Comparison of ENCODE assay signal across 17 cellular contexts in the genomic region with DNA sequence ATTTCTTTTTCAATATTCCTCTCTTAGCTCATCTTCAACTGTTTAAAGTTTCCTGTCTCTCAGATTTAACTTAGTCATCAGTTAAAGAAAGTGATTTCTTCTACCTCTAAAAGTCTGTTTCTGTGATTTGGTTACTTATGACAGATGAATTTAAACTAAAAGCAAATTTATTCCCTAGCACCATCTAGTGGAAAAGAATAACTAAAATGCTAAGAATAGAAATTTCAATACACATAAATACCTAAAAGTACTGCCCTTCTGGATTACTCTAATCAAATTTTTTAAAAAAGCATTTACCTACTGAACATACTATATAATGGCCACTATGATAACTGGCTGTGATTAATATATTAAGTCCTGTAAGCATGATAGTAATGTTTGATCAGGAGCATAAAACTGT. TPM values are rescaled to one million over a fixed set of nuclear protein-coding genes. Genes with fewer than 3 reads are reported as not detected.
DNase-seq lines count a peak whose midpoint lies in the region; ATAC-seq and TF ChIP-seq lines count a peak whose summit lies in the region.
"Had no signal": no experiment of that assay in that cellular context is flagged by ENCODE, and none has a peak within 500 bp of the region (broad histone marks: within the 10 kb centered on the region; RNA-seq: fewer than 3 reads in every experiment).

No MANE protein-coding gene starts in this region.

- H3K36me3 ChIP-seq in CD8-positive, alpha-beta T cell (ENCODE audit: insufficient read depth, low read length): peaks cover 3% of the 10 kb centered on the region
- H3K36me3 ChIP-seq in IMR-90 (ENCODE audit: control insufficient read depth, insufficient read depth, low read length): peaks cover 12% of the 10 kb centered on the region; the same call in 1 of the 2 replicates

- intact Hi-C loops in CD8-positive, alpha-beta T cell (cut with DNase I, micrococcal nuclease): loop anchor here in 1 of 2 experiments (5.0 kb wide), 1 partner anchor 977 kb away; no protein-coding TSS in a partner anchor
- intact Hi-C loops in IMR-90 (cut with micrococcal nuclease): loop anchor here (10.0 kb wide), 1 partner anchor 850 kb away; a partner anchor contains a TSS

- H3K18ac ChIP-seq in IMR-90 (ENCODE audit: low read depth, low read length): no peak overlapping the region

- no peak overlapping the region for H2BK120ac ChIP-seq in IMR-90 (ENCODE audit: low read depth, low read length)

- H4K20me1 ChIP-seq in IMR-90 (ENCODE audit: insufficient read depth, low read length): no peaks in the 10 kb centered on the region

- no peak overlapping the region for H3K4me2 ChIP-seq in IMR-90 (ENCODE audit: low read depth, low read length)

- H3K79me1 ChIP-seq in IMR-90 (ENCODE audit: low read depth in 1 of 2, low read length in 2 of 2): peaks cover 0 to 4% of the 10 kb centered on the region in 2 experiments; a peak in 1 of 4 replicates

- H2AK9ac ChIP-seq in IMR-90 (replicated peaks; ENCODE audit: low read depth, low read length, poor library complexity): no peak overlapping the region

- H3K9me3 ChIP-seq in CD8-positive, alpha-beta T cell (ENCODE audit: low read length): no peaks in the 10 kb centered on the region
- no peaks in the 10 kb centered on the region for H3K9me3 ChIP-seq in IMR-90 (ENCODE audit: control insufficient read depth, insufficient read depth, low read length)
- H3K9me3 ChIP-seq: gastroesophageal sphincter, thoracic aorta had no signal

- H4K5ac ChIP-seq in IMR-90 (ENCODE audit: low read depth, low read length): no peak overlapping the region

- H3K4me3 Mint-ChIP-seq in CD8-positive, alpha-beta T cell: no peak overlapping the region
- H3K4me3 Mint-ChIP-seq: activated CD4-positive, alpha-beta memory T cell treated with anti-CD3 and anti-CD28 coated beads, Interleukin-2, amount 10 ng/mL, durations not matched to agents 7 days and 5 days; activated naive CD4-positive, alpha-beta T cell treated with anti-CD3 and anti-CD28 coated beads for 36 hours; neural crest cell; T-helper 2 cell treated with Interferon-gamma antibody and Interleukin-4, amounts not matched to agents 5 μg/mL and 100 μg/mL, for 36 hours had no signal

- TF ChIP-seq RAD21 in IMR-90 (IDR thresholded peaks at IDR 0.05; ENCODE audit: low read length): no peak

- no peak overlapping the region for H3K27ac Mint-ChIP-seq in CD8-positive, alpha-beta T cell
- H3K27ac Mint-ChIP-seq: activated CD4-positive, alpha-beta memory T cell treated with anti-CD3 and anti-CD28 coated beads, Interleukin-2, amount 10 ng/mL, durations not matched to agents 7 days and 5 days; activated naive CD4-positive, alpha-beta T cell treated with anti-CD3 and anti-CD28 coated beads for 36 hours; T-helper 2 cell treated with Interferon-gamma antibody and Interleukin-4, amounts not matched to agents 5 μg/mL and 100 μg/mL, for 36 hours had no signal

- H4K8ac ChIP-seq in IMR-90 (ENCODE audit: low read depth in 2 of 2, low read length in 2 of 2): no peak overlapping the region

- H3K56ac ChIP-seq in IMR-90 (ENCODE audit: extremely low read depth, insufficient read depth, low read length): no peak overlapping the region

- no TSS peak for BruUV-seq in IMR-90 (replicated peaks; lab: Mats Ljungman, UMichigan)

- H3K4ac ChIP-seq in IMR-90 (ENCODE audit: low read depth, low read length): no peak overlapping the region

- H4K91ac ChIP-seq in IMR-90 (ENCODE audit: insufficient read depth, low read depth, low read length): no peak overlapping the region

- H3K9me3 Mint-ChIP-seq in CD8-positive, alpha-beta T cell: no peaks in the 10 kb centered on the region
- H3K9me3 Mint-ChIP-seq: activated CD4-positive, alpha-beta memory T cell treated with anti-CD3 and anti-CD28 coated beads, Interleukin-2, amount 10 ng/mL, durations not matched to agents 7 days and 5 days; activated naive CD4-positive, alpha-beta T cell treated with anti-CD3 and anti-CD28 coated beads for 36 hours; neural crest cell; T-helper 2 cell treated with Interferon-gamma antibody and Interleukin-4, amounts not matched to agents 5 μg/mL and 100 μg/mL, for 36 hours had no signal

- TF ChIP-seq POLR2A in IMR-90 (IDR thresholded peaks at IDR 0.05; ENCODE audit: low read depth, low read length) (no peak), erythroblast (IDR thresholded peaks at IDR 0.05; ENCODE audit: low read length) (no peak)

- H3K9ac ChIP-seq in IMR-90 (ENCODE audit: low read depth, low read length): no peak overlapping the region

- no peak overlapping the region for H2BK20ac ChIP-seq in IMR-90 (ENCODE audit: low read depth, low read length)

- no peak overlapping the region for H3K23ac ChIP-seq in IMR-90 (ENCODE audit: low read depth, low read length)

- peaks cover 7% of the 10 kb centered on the region for H3K4me1 ChIP-seq in CD8-positive, alpha-beta T cell (ENCODE audit: insufficient read depth, low read length)
- H3K4me1 ChIP-seq in IMR-90 (ENCODE audit: control insufficient read depth, insufficient read depth, low read length): no peaks in the 10 kb centered on the region
- H3K4me1 ChIP-seq: gastroesophageal sphincter had no signal

- H3K27me3 Mint-ChIP-seq in CD8-positive, alpha-beta T cell (ENCODE audit: low read depth): no peaks in the 10 kb centered on the region
- H3K27me3 Mint-ChIP-seq: activated CD4-positive, alpha-beta memory T cell treated with anti-CD3 and anti-CD28 coated beads, Interleukin-2, amount 10 ng/mL, durations not matched to agents 7 days and 5 days had no signal

- POLR2A ChIA-PET in CD8-positive, alpha-beta T cell (lab: Charles Lee): interaction anchor here (1.4 kb wide), 1 partner anchor 622 kb away, joined by 5 read pairs; no protein-coding TSS in a partner anchor
- POLR2A ChIA-PET in IMR-90 (lab: Charles Lee; ENCODE audit: unreplicated experiment): no interaction called here

- CTCF ChIA-PET in CD8-positive, alpha-beta T cell (lab: Charles Lee): interaction anchor here (1.0 kb wide), 1 partner anchor 623 kb away, joined by 4 read pairs; no protein-coding TSS in a partner anchor
- CTCF ChIA-PET in IMR-90 (lab: Yijun Ruan, JAX): no interaction called here

- no peak overlapping the region for H2AFZ ChIP-seq in IMR-90 (replicated peaks; ENCODE audit: low read length, poor library complexity)

- H3K36me3 Mint-ChIP-seq in CD8-positive, alpha-beta T cell: peaks cover 37% of the 10 kb centered on the region

- H3K4me1 Mint-ChIP-seq in CD8-positive, alpha-beta T cell (ENCODE audit: low read depth): peaks cover 12% of the 10 kb centered on the region
- H3K4me1 Mint-ChIP-seq: neural crest cell had no signal

- no peak overlapping the region for H3K27ac ChIP-seq in CD8-positive, alpha-beta T cell (ENCODE audit: low read depth, low read length)
- no peak overlapping the region for H3K27ac ChIP-seq in IMR-90 (ENCODE audit: insufficient read depth, low read length)
- H3K27ac ChIP-seq: gastroesophageal sphincter, thoracic aorta had no signal

- no peak overlapping the region for H3K4me3 ChIP-seq in CD8-positive, alpha-beta T cell (ENCODE audit: low read depth, low read length)
- no peak overlapping the region for H3K4me3 ChIP-seq in IMR-90 (ENCODE audit: insufficient read depth, low read depth, low read length)
- H3K4me3 ChIP-seq in astrocyte of the spinal cord (ENCODE audit: low read depth, low read length): no peak overlapping the region
- H3K4me3 ChIP-seq: gastroesophageal sphincter, thoracic aorta had no signal

- H3K9me1 ChIP-seq in IMR-90 (ENCODE audit: insufficient read depth, low read length): no peaks in the 10 kb centered on the region

- no peak overlapping the region for H2BK5ac ChIP-seq in IMR-90 (ENCODE audit: low read depth, low read length, poor library complexity, severe bottlenecking)

- no peak overlapping the region for H2AK5ac ChIP-seq in IMR-90 (ENCODE audit: low read depth, low read length)

- no peak overlapping the region for H2BK15ac ChIP-seq in IMR-90 (ENCODE audit: low read depth, low read length)

- dilution Hi-C loops in IMR-90 (cut with HindIII; ENCODE audit: low sequenced_read_pairs, unreplicated experiment): no loop called here

- peak; percentile 42 for TF ChIP-seq CTCF in CD8-positive, alpha-beta T cell (IDR thresholded peaks at IDR 0.05)
- TF ChIP-seq CTCF in IMR-90 (conservative IDR thresholded peaks at IDR 0.05; ENCODE audit: low read depth, low read length) (peak; percentile 27; the same call in 1 of the 2 replicates), astrocyte of the spinal cord (IDR thresholded peaks at IDR 0.05; ENCODE audit: low read depth, low read length) (peak; percentile 10)

- no peak for DNase-seq in CD8-positive, alpha-beta T cell
- DNase-seq in IMR-90 (peak; percentile 4), astrocyte of the spinal cord (ENCODE audit: low read depth, low spot score) (no peak), myocyte (ENCODE audit: low read depth) (peak; percentile 6), erythroblast (lab: John Stamatoyannopoulos, UW) (no peak)
- DNase-seq: activated CD4-positive, alpha-beta memory T cell treated with anti-CD3 and anti-CD28 coated beads, Interleukin-2, amount 10 ng/mL, durations not matched to agents 7 days and 5 days; activated naive CD4-positive, alpha-beta T cell treated with anti-CD3 and anti-CD28 coated beads for 36 hours; DMS79 treated with DMSO at 0.1 percent for 48 hours; kidney glomerular epithelial cell; NCI-H2081; small intestine had no signal

- ATAC-seq in CD8-positive, alpha-beta T cell: no peak
- ATAC-seq in IMR-90 (ENCODE audit: low read depth) (peak; percentile 37; the same call in 1 of the 2 replicates), GM21367 (IDR thresholded peaks at IDR 0.05; ENCODE audit: unreplicated experiment) (no peak), GM19463 (IDR thresholded peaks at IDR 0.05; ENCODE audit: unreplicated experiment) (no peak)
- ATAC-seq: gastroesophageal sphincter had no signal

- in situ Hi-C loops in IMR-90 (cut with MboI; ENCODE audit: low sequenced_read_pairs) (no loop called here), astrocyte of the spinal cord (cut with HindIII; ENCODE audit: low sequenced_read_pairs) (no loop called here)

- no peak overlapping the region for H3K14ac ChIP-seq in IMR-90 (replicated peaks; ENCODE audit: low read depth, low read length)

- no peaks in the 10 kb centered on the region for H3K27me3 ChIP-seq in CD8-positive, alpha-beta T cell (ENCODE audit: insufficient read depth, low read length)
- no peaks in the 10 kb centered on the region for H3K27me3 ChIP-seq in IMR-90 (ENCODE audit: control insufficient read depth, insufficient read depth, low read length)
- H3K27me3 ChIP-seq: gastroesophageal sphincter had no signal

RNA-seq across cellular contexts. Expression of a gene that starts 14.0 kb away (rescaled TPM):
- total RNA-seq in CD8-positive, alpha-beta T cell: under 1 TPM in 1 of 2 experiments, not detected in 1; 0.54 TPM
- total RNA-seq in IMR-90 (2012; rRNA removed) (0.18 and 0.56 TPM in 2 replicates), myocyte (0.64 and 0.83 TPM in 2 replicates)
- polyA plus RNA-seq in IMR-90 (2012; rRNA removed): 0.24 and 0.26 TPM in 2 replicates
- 0.03 TPM in 1 of 2 replicates, not detected in the other for polyA plus RNA-seq in IMR-90 (2012; cell fraction: cytosol; rRNA removed)
- 0.08 TPM in 1 of 2 replicates, not detected in the other for polyA plus RNA-seq in IMR-90 (2012; cell fraction: nucleus; rRNA removed; ENCODE audit: low replicate concordance)
- polyA plus RNA-seq in myocyte (2012): 1.1 TPM

RNA-seq across cellular contexts. Expression of a gene that starts 14.1 kb away (rescaled TPM):
- total RNA-seq in CD8-positive, alpha-beta T cell: 10 to 100 TPM; 27.2 to 29.2 TPM
- total RNA-seq in IMR-90 (2012; rRNA removed) (30.1 and 63.6 TPM in 2 replicates), myocyte (68.9 and 93.9 TPM in 2 replicates)
- 46.2 and 52.5 TPM in 2 replicates for polyA plus RNA-seq in IMR-90 (2012; rRNA removed)
- 13.5 and 15.7 TPM in 2 replicates for polyA plus RNA-seq in IMR-90 (2012; cell fraction: cytosol; rRNA removed)
- polyA plus RNA-seq in IMR-90 (2012; cell fraction: nucleus; rRNA removed; ENCODE audit: low replicate concordance): 8.6 and 56.9 TPM in 2 replicates
- 52.1 TPM for polyA plus RNA-seq in myocyte (2012)

Comparison
In these comparisons a context has a peak if more than half of its experiments do, and no peak if none do; other contexts are left out.
1. DNase-seq: peak in IMR-90 (single experiment) and myocyte (single experiment); none in CD8-positive, alpha-beta T cell (0 of 7), astrocyte of the spinal cord (single experiment) and erythroblast (0 of 2).
2. Peak in every context shown above with its lines, with median percentiles within 50 percentile points of each other: CTCF ChIP-seq.